In the genomic region with DNA sequence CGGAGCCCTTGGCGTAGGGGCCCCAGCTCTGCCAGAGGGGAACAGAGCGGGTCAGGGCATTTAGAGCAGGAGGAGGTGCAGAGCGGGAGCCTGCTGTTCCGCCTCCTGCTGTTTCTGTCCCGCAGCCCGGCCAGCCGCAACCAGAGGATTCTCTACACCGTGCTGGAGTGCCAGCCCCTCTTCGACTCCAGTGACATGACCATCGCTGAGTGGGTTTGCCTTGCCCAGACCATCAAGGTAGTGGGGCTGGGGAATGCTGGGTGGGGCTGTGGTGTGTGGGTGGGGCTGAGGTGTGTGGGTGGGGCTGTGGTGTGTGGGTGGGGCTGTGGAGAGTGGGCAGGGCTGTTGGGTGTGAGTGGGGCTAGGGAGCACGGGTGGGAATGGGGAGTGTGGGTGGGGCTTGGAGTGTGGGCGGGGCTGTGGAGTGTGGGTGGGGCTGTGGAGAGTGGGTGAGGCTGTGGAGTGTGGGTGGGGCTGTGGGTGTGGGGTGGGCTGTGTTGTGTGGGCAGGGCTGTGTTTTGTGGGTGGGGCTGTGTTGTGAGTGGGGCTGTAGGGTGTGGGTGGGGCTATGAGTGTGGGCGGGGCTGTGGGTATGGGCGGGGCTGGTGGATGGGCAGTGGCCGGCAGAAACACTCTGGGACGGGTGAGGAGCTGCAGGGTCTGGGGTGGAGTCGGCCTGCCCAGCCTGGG, we compare ENCODE assay signal across 1 cellular context.
TF ChIP-seq lines count a peak whose summit lies in the region.

No MANE protein-coding gene starts in this region.

TF ChIP-seq in GM12878, 131 proteins besides CTCF, POLR2A, EP300 and RAD21:
- TF ChIP-seq CREB1 (IDR thresholded peaks at IDR 0.05; ENCODE audit: low read depth) (no peak), JUND (IDR thresholded peaks at IDR 0.05; ENCODE audit: low read depth, low read length) (no peak), FOXM1 (IDR thresholded peaks at IDR 0.05; ENCODE audit: low read depth, low read length) (no peak), NRF1 (conservative IDR thresholded peaks at IDR 0.05; ENCODE audit: low read depth, low read length) (no peak), TCF3 (IDR thresholded peaks at IDR 0.05; ENCODE audit: borderline replicate concordance, insufficient read depth, low read depth, low read length) (no peak), NFXL1 (IDR thresholded peaks at IDR 0.05; ENCODE audit: borderline replicate concordance) (no peak), CEBPB (IDR thresholded peaks at IDR 0.05; ENCODE audit: borderline replicate concordance in 1 of 2, low read depth in 2 of 2, low read length in 2 of 2) (no peak)
- TF ChIP-seq, protein P1, sequence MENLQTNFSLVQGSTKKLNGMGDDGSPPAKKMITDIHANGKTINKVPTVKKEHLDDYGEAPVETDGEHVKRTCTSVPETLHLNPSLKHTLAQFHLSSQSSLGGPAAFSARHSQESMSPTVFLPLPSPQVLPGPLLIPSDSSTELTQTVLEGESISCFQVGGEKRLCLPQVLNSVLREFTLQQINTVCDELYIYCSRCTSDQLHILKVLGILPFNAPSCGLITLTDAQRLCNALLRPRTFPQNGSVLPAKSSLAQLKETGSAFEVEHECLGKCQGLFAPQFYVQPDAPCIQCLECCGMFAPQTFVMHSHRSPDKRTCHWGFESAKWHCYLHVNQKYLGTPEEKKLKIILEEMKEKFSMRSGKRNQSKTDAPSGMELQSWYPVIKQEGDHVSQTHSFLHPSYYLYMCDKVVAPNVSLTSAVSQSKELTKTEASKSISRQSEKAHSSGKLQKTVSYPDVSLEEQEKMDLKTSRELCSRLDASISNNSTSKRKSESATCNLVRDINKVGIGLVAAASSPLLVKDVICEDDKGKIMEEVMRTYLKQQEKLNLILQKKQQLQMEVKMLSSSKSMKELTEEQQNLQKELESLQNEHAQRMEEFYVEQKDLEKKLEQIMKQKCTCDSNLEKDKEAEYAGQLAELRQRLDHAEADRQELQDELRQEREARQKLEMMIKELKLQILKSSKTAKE (IDR thresholded peaks at IDR 0.05; ENCODE audit: low read depth, poor library complexity, severe bottlenecking) = no peak
